ENCODE assay signal across 8 cellular contexts in the genomic region with DNA sequence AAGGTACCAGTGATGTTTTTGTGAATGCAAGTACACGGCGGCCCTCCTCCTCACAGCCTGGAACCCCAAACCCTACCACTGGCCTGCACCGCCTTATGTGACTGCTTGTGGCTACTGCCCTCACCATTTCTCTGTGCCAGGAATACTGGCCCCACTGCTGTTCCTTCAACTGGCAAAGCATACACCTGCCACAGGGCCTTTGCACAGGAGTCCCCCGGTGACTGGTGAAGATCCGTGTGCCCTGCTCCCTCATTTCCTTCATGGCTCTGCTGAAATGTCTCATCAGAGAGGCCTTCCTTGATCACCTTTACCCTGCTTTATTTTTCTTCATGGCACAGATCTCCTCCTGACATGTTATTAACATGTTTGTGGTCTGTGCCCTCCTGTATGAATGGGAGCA.
"Had no signal": no experiment of that assay in that cellular context is flagged by ENCODE, and none has a peak within 500 bp of the region (broad histone marks: within the 10 kb centered on the region; RNA-seq: fewer than 3 reads in every experiment).

No MANE protein-coding gene starts in this region.

- DNase-seq: GDM1, GF-D8 had no signal

- H3K4me3 ChIP-seq: GM12878 had no signal

- ATAC-seq: GM12878 had no signal

- FAIRE-seq: G401.6, GM12878, GM12891, GM12892, GM18507, GM19239 had no signal
